Comparison of ENCODE assay signal across 1 cellular context in the genomic region with DNA sequence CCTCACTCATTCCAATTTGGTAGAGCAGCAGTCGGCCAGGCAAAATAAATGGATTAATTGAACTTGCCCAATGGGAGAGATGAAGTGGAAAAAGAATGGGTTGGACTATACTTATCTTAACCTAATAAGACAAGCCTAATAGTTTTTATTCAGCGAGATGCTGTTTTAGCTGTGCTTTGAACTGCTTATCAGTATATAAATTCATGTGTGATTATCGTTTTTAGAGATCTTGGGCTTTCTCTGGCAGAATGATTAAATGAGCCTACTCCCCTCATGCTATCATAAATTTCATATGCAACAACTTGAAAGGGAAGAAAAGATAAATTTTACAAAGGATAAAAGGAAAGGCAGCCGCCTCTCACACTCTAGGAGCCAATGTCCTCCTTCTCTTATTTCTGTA.
TF ChIP-seq lines count a peak whose summit lies in the region.

No MANE protein-coding gene starts in this region.

TF ChIP-seq in SK-N-SH, 30 proteins besides CTCF, POLR2A, EP300 and RAD21 (continued from another document):
- TF ChIP-seq IRF3 (IDR thresholded peaks at IDR 0.05; ENCODE audit: low read depth, low read length) (no peak), GATA2 (CRISPR knock-in tag; IDR thresholded peaks at IDR 0.05) (peak; percentile 83), TEAD4 (IDR thresholded peaks at IDR 0.05; ENCODE audit: borderline replicate concordance, insufficient read depth) (peak; percentile 29; the same call in 1 of the 2 replicates), CHD2 (IDR thresholded peaks at IDR 0.05; ENCODE audit: low read length, partially characterized antibody) (peak; percentile 65), NFIC (IDR thresholded peaks at IDR 0.05; ENCODE audit: borderline replicate concordance) (no peak), RCOR1 (IDR thresholded peaks at IDR 0.05; ENCODE audit: low read length) (peak; percentile 69; the same call in 1 of the 2 replicates), SIN3A (IDR thresholded peaks at IDR 0.05; ENCODE audit: borderline replicate concordance, low read depth, low read length) (no peak), TCF12 (IDR thresholded peaks at IDR 0.05) (no peak), TAF1 (IDR thresholded peaks at IDR 0.05; ENCODE audit: borderline replicate concordance, low read depth, low read length) (no peak), FOSL2 (IDR thresholded peaks at IDR 0.05; ENCODE audit: borderline replicate concordance, low read depth) (no peak), EZH2phosphoT487 (IDR thresholded peaks at IDR 0.05; ENCODE audit: borderline replicate concordance, low read depth) (no peak), USF1 (IDR thresholded peaks at IDR 0.05; ENCODE audit: borderline replicate concordance, low read depth) (no peak), MXI1 (IDR thresholded peaks at IDR 0.05; ENCODE audit: low read depth, low read length) (0 out of 2 replicates have a peak, but pooled peaks have one; percentile 22), YY1 (IDR thresholded peaks at IDR 0.05; ENCODE audit: low read depth) (no peak), MEF2A (IDR thresholded peaks at IDR 0.05; ENCODE audit: borderline replicate concordance, low read depth) (no peak), SMC3 (IDR thresholded peaks at IDR 0.05; ENCODE audit: low read depth, low read length) (no peak), GABPA (IDR thresholded peaks at IDR 0.05; ENCODE audit: low read depth) (no peak)
- TF ChIP-seq, protein P1, sequence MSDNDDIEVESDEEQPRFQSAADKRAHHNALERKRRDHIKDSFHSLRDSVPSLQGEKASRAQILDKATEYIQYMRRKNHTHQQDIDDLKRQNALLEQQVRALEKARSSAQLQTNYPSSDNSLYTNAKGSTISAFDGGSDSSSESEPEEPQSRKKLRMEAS (IDR thresholded peaks at IDR 0.05; ENCODE audit: low read depth): no peak
- TF ChIP-seq, protein P2, sequence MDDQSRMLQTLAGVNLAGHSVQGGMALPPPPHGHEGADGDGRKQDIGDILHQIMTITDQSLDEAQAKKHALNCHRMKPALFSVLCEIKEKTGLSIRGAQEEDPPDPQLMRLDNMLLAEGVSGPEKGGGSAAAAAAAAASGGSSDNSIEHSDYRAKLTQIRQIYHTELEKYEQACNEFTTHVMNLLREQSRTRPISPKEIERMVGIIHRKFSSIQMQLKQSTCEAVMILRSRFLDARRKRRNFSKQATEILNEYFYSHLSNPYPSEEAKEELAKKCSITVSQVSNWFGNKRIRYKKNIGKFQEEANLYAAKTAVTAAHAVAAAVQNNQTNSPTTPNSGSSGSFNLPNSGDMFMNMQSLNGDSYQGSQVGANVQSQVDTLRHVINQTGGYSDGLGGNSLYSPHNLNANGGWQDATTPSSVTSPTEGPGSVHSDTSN (IDR thresholded peaks at IDR 0.05): no peak
- TF ChIP-seq, protein P3, sequence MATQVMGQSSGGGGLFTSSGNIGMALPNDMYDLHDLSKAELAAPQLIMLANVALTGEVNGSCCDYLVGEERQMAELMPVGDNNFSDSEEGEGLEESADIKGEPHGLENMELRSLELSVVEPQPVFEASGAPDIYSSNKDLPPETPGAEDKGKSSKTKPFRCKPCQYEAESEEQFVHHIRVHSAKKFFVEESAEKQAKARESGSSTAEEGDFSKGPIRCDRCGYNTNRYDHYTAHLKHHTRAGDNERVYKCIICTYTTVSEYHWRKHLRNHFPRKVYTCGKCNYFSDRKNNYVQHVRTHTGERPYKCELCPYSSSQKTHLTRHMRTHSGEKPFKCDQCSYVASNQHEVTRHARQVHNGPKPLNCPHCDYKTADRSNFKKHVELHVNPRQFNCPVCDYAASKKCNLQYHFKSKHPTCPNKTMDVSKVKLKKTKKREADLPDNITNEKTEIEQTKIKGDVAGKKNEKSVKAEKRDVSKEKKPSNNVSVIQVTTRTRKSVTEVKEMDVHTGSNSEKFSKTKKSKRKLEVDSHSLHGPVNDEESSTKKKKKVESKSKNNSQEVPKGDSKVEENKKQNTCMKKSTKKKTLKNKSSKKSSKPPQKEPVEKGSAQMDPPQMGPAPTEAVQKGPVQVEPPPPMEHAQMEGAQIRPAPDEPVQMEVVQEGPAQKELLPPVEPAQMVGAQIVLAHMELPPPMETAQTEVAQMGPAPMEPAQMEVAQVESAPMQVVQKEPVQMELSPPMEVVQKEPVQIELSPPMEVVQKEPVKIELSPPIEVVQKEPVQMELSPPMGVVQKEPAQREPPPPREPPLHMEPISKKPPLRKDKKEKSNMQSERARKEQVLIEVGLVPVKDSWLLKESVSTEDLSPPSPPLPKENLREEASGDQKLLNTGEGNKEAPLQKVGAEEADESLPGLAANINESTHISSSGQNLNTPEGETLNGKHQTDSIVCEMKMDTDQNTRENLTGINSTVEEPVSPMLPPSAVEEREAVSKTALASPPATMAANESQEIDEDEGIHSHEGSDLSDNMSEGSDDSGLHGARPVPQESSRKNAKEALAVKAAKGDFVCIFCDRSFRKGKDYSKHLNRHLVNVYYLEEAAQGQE (IDR thresholded peaks at IDR 0.05; ENCODE audit: low read depth, low read length): no peak
